Comparison of ENCODE assay signal across 27 cellular contexts in genomic region chr22:17939579-17939978, GRCh38.
"Had no signal": no experiment of that assay in that cellular context is flagged by ENCODE, and none has a peak within 500 bp of the region (broad histone marks: within the 10 kb centered on the region; RNA-seq: fewer than 3 reads in every experiment).

No MANE protein-coding gene starts in this region.

- H3K36me3 ChIP-seq: right lobe of liver, uterus, WERI-Rb-1 had no signal

- H3K9me3 ChIP-seq: esophagus muscularis mucosa, right lobe of liver, uterus had no signal

- FAIRE-seq: islet of Langerhans had no signal

- H3K4me1 ChIP-seq: foreskin keratinocyte had no signal

- H3K27me3 ChIP-seq: esophagus muscularis mucosa, foreskin keratinocyte, right lobe of liver, uterus had no signal

- ATAC-seq: foreskin keratinocyte; naive thymus-derived CD8-positive, alpha-beta T cell; stimulated activated effector memory CD8-positive, alpha-beta T cell treated with anti-CD3 and anti-CD28 coated beads, Interleukin-12 subunit alpha, Interleukin-12 subunit beta, amount 100 ng/mL, for 72 hours; stimulated activated naive CD8-positive, alpha-beta T cell treated with anti-CD3 and anti-CD28 coated beads, Interleukin-15, amount 100 ng/mL, for 72 hours had no signal

- H3K27ac ChIP-seq: foreskin keratinocyte, skin epidermis, WERI-Rb-1 had no signal

- DNase-seq: activated CD4-positive, alpha-beta memory T cell treated with anti-CD3 and anti-CD28 coated beads for 36 hours; activated CD4-positive, alpha-beta T cell treated with anti-CD3 and anti-CD28 coated beads, Interleukin-2, amount 10 ng/mL, durations not matched to agents 24 days and 14 days; activated CD4-positive, CD25-positive, alpha-beta regulatory T cell treated with anti-CD3 and anti-CD28 coated beads, Interleukin-2, amount 50 U/mL, for 72 hours; activated CD8-positive, alpha-beta memory T cell treated with anti-CD3 and anti-CD28 coated beads, Interleukin-2, amount 50 U/mL, for 48 hours; activated gamma-delta T cell; activated naive CD4-positive, alpha-beta T cell treated with anti-CD3 and anti-CD28 coated beads, Interleukin-2, amount 50 U/mL, for 16 hours; activated T-cell treated with anti-CD3 and anti-CD28 coated beads, Interleukin-2, amount 50 U/mL, for 24 hours; amygdala; central memory CD4-positive, alpha-beta T cell; endodermal cell; foreskin keratinocyte; midbrain; naive thymus-derived CD8-positive, alpha-beta T cell; posterior cingulate gyrus; right lobe of liver; stimulated activated CD4-positive, alpha-beta T cell treated with anti-CD3 and anti-CD28 coated beads, Interleukin-12 subunit alpha, Interleukin-12 subunit beta, amount 100 ng/mL, for 4 hours; stimulated activated CD4-positive, alpha-beta T cell treated with anti-CD3 and anti-CD28 coated beads, Interleukin-4, amount 100 ng/mL, for 24 hours; stimulated activated naive CD8-positive, alpha-beta T cell treated with anti-CD3 and anti-CD28 coated beads, Interleukin-15, amount 100 ng/mL, for 72 hours; substantia nigra; SW 1271; T1000; uterus; WERI-Rb-1 had no signal

- H3K4me3 ChIP-seq: esophagus muscularis mucosa, right lobe of liver, skin epidermis, uterus had no signal
